In the genomic region with DNA sequence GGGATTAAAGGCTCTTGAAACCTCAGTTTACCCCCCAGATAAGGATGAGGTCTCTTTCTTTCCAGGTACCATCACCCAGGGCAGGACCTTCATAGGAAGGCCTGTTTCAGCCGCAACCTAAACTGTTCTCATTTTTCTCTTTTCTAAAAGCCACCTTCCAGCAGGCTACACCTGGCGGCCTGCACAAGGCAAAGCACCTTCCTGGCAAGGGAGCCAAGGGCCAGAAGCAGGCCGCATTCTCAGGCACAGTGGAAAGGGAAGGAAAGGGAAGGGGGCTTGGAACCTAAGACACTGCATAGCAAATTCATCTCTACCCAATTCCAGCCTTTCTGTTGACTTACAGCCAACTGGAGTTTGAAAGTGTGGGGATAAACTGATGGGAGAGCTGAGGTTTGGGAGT, we compare ENCODE assay signal across 27 cellular contexts. TPM values are rescaled to one million over a fixed set of nuclear protein-coding genes. Genes with fewer than 3 reads are reported as not detected.
"Had no signal": no experiment of that assay in that cellular context is flagged by ENCODE, and none has a peak within 500 bp of the region (broad histone marks: within the 10 kb centered on the region; RNA-seq: fewer than 3 reads in every experiment).

No MANE protein-coding gene starts in this region.

- H3K79me2 ChIP-seq: parathyroid adenoma had no signal

- H3K27ac ChIP-seq: left ventricle myocardium inferior, lower lobe of right lung, parathyroid adenoma, thoracic aorta, tibial nerve, uterus had no signal

- ATAC-seq: natural killer cell; sciatic nerve; stimulated activated effector memory CD8-positive, alpha-beta T cell treated with anti-CD3 and anti-CD28 coated beads, Interleukin-12 subunit alpha, Interleukin-12 subunit beta, amount 100 ng/mL, for 72 hours; stimulated activated naive CD8-positive, alpha-beta T cell treated with anti-CD3 and anti-CD28 coated beads, Interleukin-15, Interleukin-2, amounts not matched to agents 100 U/mL and 50 U/mL, for 24 hours had no signal

- H2AFZ ChIP-seq: parathyroid adenoma had no signal

- H3K4me3 ChIP-seq: esophagus squamous epithelium, left ventricle myocardium inferior, lower lobe of right lung, thoracic aorta, tibial nerve, upper lobe of left lung, uterus had no signal

- H3K9ac ChIP-seq: parathyroid adenoma had no signal

- DNase-seq: cerebellar nuclear complex; cortex of kidney; esophagus squamous epithelium; hypothalamus; immature natural killer cell; islet precursor cell; kidney glomerular epithelial cell; left ventricle myocardium inferior; lower lobe of right lung; natural killer cell; stimulated activated CD4-positive, alpha-beta T cell treated with anti-CD3 and anti-CD28 coated beads, Interleukin-2, amount 100 ng/mL, for 24 hours; stimulated activated CD4-positive, alpha-beta T cell treated with anti-CD3 and anti-CD28 coated beads, Interleukin-4, amount 100 ng/mL, for 24 hours; stimulated activated naive CD8-positive, alpha-beta T cell treated with anti-CD3 and anti-CD28 coated beads, Interleukin-15, Interleukin-2, amounts not matched to agents 100 U/mL and 50 U/mL, for 24 hours; substantia nigra; upper lobe of left lung; uterus had no signal

- FAIRE-seq: frontal cortex had no signal

- H3K4me1 ChIP-seq: parathyroid adenoma had no signal

- H3K9me3 ChIP-seq: esophagus squamous epithelium, lower lobe of right lung, thoracic aorta, tibial nerve, upper lobe of left lung, uterus had no signal

- H3K36me3 ChIP-seq: esophagus squamous epithelium, left ventricle myocardium inferior, lower lobe of right lung, thoracic aorta, tibial nerve, upper lobe of left lung, uterus had no signal

- H3K27me3 ChIP-seq: esophagus squamous epithelium, tibial nerve, upper lobe of left lung, uterus had no signal

RNA-seq across cellular contexts. Expression of gene RNF222, which starts 29.2 kb away (rescaled TPM):
- total RNA-seq: dermis microvascular lymphatic vessel endothelial cell, frontal cortex, left colon, left ventricle myocardium inferior, lower lobe of right lung, neural crest cell, osteoblast, progenitor cell of endocrine pancreas, sciatic nerve, upper lobe of left lung, uterus had no signal
